ENCODE assay signal across 8 cellular contexts in genomic region chr12:39990122-39991101, GRCh38.
DNase-seq lines count a peak whose midpoint lies in the region; ATAC-seq and TF ChIP-seq lines count a peak whose summit lies in the region.

No MANE protein-coding gene starts in this region.

- H3K27ac ChIP-seq in GM23338 (ENCODE audit: low read depth) = no peak overlapping the region
- H3K27ac ChIP-seq in KMS-11 = no peak overlapping the region
- H3K27ac ChIP-seq in mesenchymal stem cell (ENCODE audit: low read length, poor library complexity, severe bottlenecking) = no peak overlapping the region

- H3K4ac ChIP-seq in mesenchymal stem cell (ENCODE audit: low read depth in 1 of 2, low read length in 2 of 2) = no peak overlapping the region

- no peak overlapping the region for H3K14ac ChIP-seq in mesenchymal stem cell (ENCODE audit: low read length in 2 of 2)

- H2AK5ac ChIP-seq in mesenchymal stem cell (ENCODE audit: low read length, severe bottlenecking) = no peak overlapping the region

- no peak overlapping the region for H2BK12ac ChIP-seq in mesenchymal stem cell (ENCODE audit: low read length in 2 of 2)

- 0 out of 2 replicates have a peak, but pooled peaks cover 5% of the 10 kb centered on the region for H3K4me1 ChIP-seq in GM23338 (ENCODE audit: insufficient read depth)
- H3K4me1 ChIP-seq in KMS-11 (ENCODE audit: low read depth, poor library complexity, severe bottlenecking) = no peaks in the 10 kb centered on the region
- no peaks in the 10 kb centered on the region for H3K4me1 ChIP-seq in mesenchymal stem cell (ENCODE audit: control insufficient read depth, insufficient read depth, low read depth, low read length)

- H3K36me3 Mint-ChIP-seq in GM23338 (ENCODE audit: low read depth) = no peaks in the 10 kb centered on the region; the same call in 2 of the 3 replicates

- H4K8ac ChIP-seq in mesenchymal stem cell (ENCODE audit: low read length) = no peak overlapping the region

- no peak overlapping the region for H2BK120ac ChIP-seq in mesenchymal stem cell (ENCODE audit: low read depth, low read length)

- no peak overlapping the region for H3K27ac Mint-ChIP-seq in GM23338

- no peaks in the 10 kb centered on the region for H3K9me3 Mint-ChIP-seq in GM23338

- no peak overlapping the region for H3K23ac ChIP-seq in mesenchymal stem cell (ENCODE audit: low read length in 2 of 2)

- H3K79me2 ChIP-seq in GM23338 (replicated peaks; ENCODE audit: insufficient read depth) = no peaks in the 10 kb centered on the region
- no peaks in the 10 kb centered on the region for H3K79me2 ChIP-seq in KMS-11 (ENCODE audit: insufficient read depth, low read depth)

- H3K18ac ChIP-seq in mesenchymal stem cell (ENCODE audit: low read depth in 1 of 2, low read length in 2 of 2) = no peak overlapping the region

- no peak overlapping the region for H2BK15ac ChIP-seq in mesenchymal stem cell (ENCODE audit: low read depth, poor library complexity, severe bottlenecking)

- peak; percentile 81 for ATAC-seq in GM23338

- DNase-seq in DMS 273 (lab: John Stamatoyannopoulos, UW; ENCODE audit: unreplicated experiment) = peak; percentile 71
- no peak for DNase-seq in DMS 273 treated with DMSO at 0.1 percent for 48 hours (lab: John Stamatoyannopoulos, UW)
- DNase-seq in GM23338 (ENCODE audit: low spot score) = peak; percentile 64
- peak; percentile 44 for DNase-seq in activated CD4-positive, CD25-positive, alpha-beta regulatory T cell treated with anti-CD3 and anti-CD28 coated beads, Interleukin-2, amount 50 U/mL, for 72 hours
- peak; percentile 73 for DNase-seq in choroid plexus epithelial cell (ENCODE audit: low read depth)
- DNase-seq in mesenchymal stem cell = peak; percentile 56
- peak; percentile 73 for DNase-seq in stimulated activated CD8-positive, alpha-beta memory T cell treated with anti-CD3 and anti-CD28 coated beads, Interleukin-4, amount 100 ng/mL, for 48 hours

- H4K20me1 ChIP-seq in GM23338 (replicated peaks; ENCODE audit: insufficient read depth) = no peaks in the 10 kb centered on the region; the same call in 1 of the 2 replicates
- H4K20me1 ChIP-seq in KMS-11 (ENCODE audit: insufficient read depth) = no peaks in the 10 kb centered on the region

- no peak overlapping the region for H3K4me3 Mint-ChIP-seq in GM23338

- H3K9me3 ChIP-seq in mesenchymal stem cell (ENCODE audit: control insufficient read depth, low read length) = no peaks in the 10 kb centered on the region

- peaks cover 12% of the 10 kb centered on the region for H3K4me1 Mint-ChIP-seq in GM23338

- H3K9me2 ChIP-seq in GM23338 (ENCODE audit: insufficient read depth) = no peaks in the 10 kb centered on the region

- H4K91ac ChIP-seq in mesenchymal stem cell (ENCODE audit: low read length) = no peak overlapping the region

- H3K4me3 ChIP-seq in GM23338 (no peak overlapping the region), KMS-11 (IDR thresholded peaks at IDR 0.05; ENCODE audit: insufficient read depth, low read depth, low read length) (no peak overlapping the region), choroid plexus epithelial cell (ENCODE audit: low read depth, low read length) (no peak overlapping the region), mesenchymal stem cell (ENCODE audit: insufficient read depth in 1 of 2, low read depth in 1 of 2, low read length in 2 of 2) (no peak overlapping the region)

- H2AFZ ChIP-seq in GM23338 = no peak overlapping the region
- no peak overlapping the region for H2AFZ ChIP-seq in KMS-11 (ENCODE audit: low read depth)
- no peak overlapping the region for H2AFZ ChIP-seq in mesenchymal stem cell (ENCODE audit: low read depth, low read length)

- no peak overlapping the region for H2BK5ac ChIP-seq in mesenchymal stem cell (ENCODE audit: low read depth, low read length, poor library complexity, severe bottlenecking)

- no peaks in the 10 kb centered on the region for H3F3A ChIP-seq in GM23338 (replicated peaks; ENCODE audit: low read depth)

- H3K27me3 ChIP-seq in GM23338 (ENCODE audit: insufficient read depth) (no peaks in the 10 kb centered on the region), KMS-11 (ENCODE audit: insufficient read depth, low read depth) (no peaks in the 10 kb centered on the region), mesenchymal stem cell (ENCODE audit: control insufficient read depth in 1 of 2, insufficient read depth in 1 of 2, low read length in 2 of 2) (no peaks in the 10 kb centered on the region)

- H3K27me3 Mint-ChIP-seq in GM23338 (ENCODE audit: insufficient read depth, low read depth, poor library complexity) = no peaks in the 10 kb centered on the region

- peak; percentile 74 to 93 for TF ChIP-seq CTCF in GM23338 (conservative IDR thresholded peaks at IDR 0.05; ENCODE audit: low read depth in 2 of 2)
- TF ChIP-seq CTCF in KMS-11 (conservative IDR thresholded peaks at IDR 0.05; ENCODE audit: low read depth, low read length) = peak; percentile 88
- peak; percentile 94 for TF ChIP-seq CTCF in choroid plexus epithelial cell (conservative IDR thresholded peaks at IDR 0.05; ENCODE audit: low read depth, low read length)

- no peak overlapping the region for H3K9ac ChIP-seq in KMS-11
- H3K9ac ChIP-seq in mesenchymal stem cell (ENCODE audit: low read length) = peak overlapping the region; percentile 3

- H3K4me2 ChIP-seq in GM23338 = no peak overlapping the region
- no peak overlapping the region for H3K4me2 ChIP-seq in KMS-11
- no peak overlapping the region for H3K4me2 ChIP-seq in mesenchymal stem cell (ENCODE audit: low read length, poor library complexity, severe bottlenecking)

- 88% methylated on average over 2 of the region's 4 CpGs for whole genome bisulfite sequencing in mesenchymal stem cell

- H3K36me3 ChIP-seq in GM23338 (ENCODE audit: insufficient read depth) (0 out of 2 replicates have a peak, but pooled peaks cover 2% of the 10 kb centered on the region), KMS-11 (ENCODE audit: insufficient read depth) (no peaks in the 10 kb centered on the region), mesenchymal stem cell (ENCODE audit: control insufficient read depth in 1 of 2, insufficient read depth in 2 of 2, low read depth in 1 of 2, low read length in 2 of 2) (no peaks in the 10 kb centered on the region)

- H3K79me1 ChIP-seq in mesenchymal stem cell (replicated peaks; ENCODE audit: low read length, poor library complexity, severe bottlenecking) = no peaks in the 10 kb centered on the region

TF ChIP-seq in GM23338, 12 proteins besides CTCF, POLR2A, EP300 and RAD21 (continues in another document):
- TF ChIP-seq, protein P1, sequence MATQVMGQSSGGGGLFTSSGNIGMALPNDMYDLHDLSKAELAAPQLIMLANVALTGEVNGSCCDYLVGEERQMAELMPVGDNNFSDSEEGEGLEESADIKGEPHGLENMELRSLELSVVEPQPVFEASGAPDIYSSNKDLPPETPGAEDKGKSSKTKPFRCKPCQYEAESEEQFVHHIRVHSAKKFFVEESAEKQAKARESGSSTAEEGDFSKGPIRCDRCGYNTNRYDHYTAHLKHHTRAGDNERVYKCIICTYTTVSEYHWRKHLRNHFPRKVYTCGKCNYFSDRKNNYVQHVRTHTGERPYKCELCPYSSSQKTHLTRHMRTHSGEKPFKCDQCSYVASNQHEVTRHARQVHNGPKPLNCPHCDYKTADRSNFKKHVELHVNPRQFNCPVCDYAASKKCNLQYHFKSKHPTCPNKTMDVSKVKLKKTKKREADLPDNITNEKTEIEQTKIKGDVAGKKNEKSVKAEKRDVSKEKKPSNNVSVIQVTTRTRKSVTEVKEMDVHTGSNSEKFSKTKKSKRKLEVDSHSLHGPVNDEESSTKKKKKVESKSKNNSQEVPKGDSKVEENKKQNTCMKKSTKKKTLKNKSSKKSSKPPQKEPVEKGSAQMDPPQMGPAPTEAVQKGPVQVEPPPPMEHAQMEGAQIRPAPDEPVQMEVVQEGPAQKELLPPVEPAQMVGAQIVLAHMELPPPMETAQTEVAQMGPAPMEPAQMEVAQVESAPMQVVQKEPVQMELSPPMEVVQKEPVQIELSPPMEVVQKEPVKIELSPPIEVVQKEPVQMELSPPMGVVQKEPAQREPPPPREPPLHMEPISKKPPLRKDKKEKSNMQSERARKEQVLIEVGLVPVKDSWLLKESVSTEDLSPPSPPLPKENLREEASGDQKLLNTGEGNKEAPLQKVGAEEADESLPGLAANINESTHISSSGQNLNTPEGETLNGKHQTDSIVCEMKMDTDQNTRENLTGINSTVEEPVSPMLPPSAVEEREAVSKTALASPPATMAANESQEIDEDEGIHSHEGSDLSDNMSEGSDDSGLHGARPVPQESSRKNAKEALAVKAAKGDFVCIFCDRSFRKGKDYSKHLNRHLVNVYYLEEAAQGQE (IDR thresholded peaks at IDR 0.05; ENCODE audit: unreplicated experiment) = no peak
- TF ChIP-seq JUNB (IDR thresholded peaks at IDR 0.05; ENCODE audit: unreplicated experiment) (no peak), CREB1 (CRISPR knock-in tag; IDR thresholded peaks at IDR 0.05; ENCODE audit: low read depth) (no peak)
